In genomic region chr15:64251121-64251520, GRCh38 we compare ENCODE assay signal across 14 cellular contexts.
A peak's percentile ranks its signal among the peaks of the same experiment; 100 is the strongest.
DNase-seq lines count a peak whose midpoint lies in the region; ATAC-seq and TF ChIP-seq lines count a peak whose summit lies in the region.
"Had no signal": no experiment of that assay in that cellular context is flagged by ENCODE, and none has a peak within 500 bp of the region (broad histone marks: within the 10 kb centered on the region; RNA-seq: fewer than 3 reads in every experiment).

No MANE protein-coding gene starts in this region.

- peak overlapping the region in 1 of 8 donors; percentile 58 for H3K4me3 Mint-ChIP-seq in CD4-positive, alpha-beta memory T cell
- H3K4me3 Mint-ChIP-seq in effector memory CD8-positive, alpha-beta T cell: no peak overlapping the region
- H3K4me3 Mint-ChIP-seq: activated T-cell treated with anti-CD3 and anti-CD28 coated beads, Interleukin-2, amount 50 U/mL, for 24 hours had no signal

- no peaks in the 10 kb centered on the region for H3K9me3 Mint-ChIP-seq in CD4-positive, alpha-beta memory T cell
- H3K9me3 Mint-ChIP-seq in effector memory CD8-positive, alpha-beta T cell: no peaks in the 10 kb centered on the region
- H3K9me3 Mint-ChIP-seq: activated T-cell treated with anti-CD3 and anti-CD28 coated beads, Interleukin-2, amount 50 U/mL, for 24 hours; HFFc6 had no signal

- no peak overlapping the region for H3K4me3 ChIP-seq in CD4-positive, alpha-beta memory T cell (ENCODE audit: low read length in 2 of 2)
- H3K4me3 ChIP-seq in SJSA1: no peak overlapping the region

- peaks cover 3% of the 10 kb centered on the region for H3K36me3 ChIP-seq in CD4-positive, alpha-beta memory T cell (ENCODE audit: insufficient read depth, low read length)
- no peaks in the 10 kb centered on the region for H3K36me3 ChIP-seq in SJSA1

- peaks cover 24% of the 10 kb centered on the region for H3K4me1 ChIP-seq in CD4-positive, alpha-beta memory T cell (ENCODE audit: insufficient read depth, low read length)
- peaks cover 51% of the 10 kb centered on the region for H3K4me1 ChIP-seq in SJSA1 (replicated peaks)

- no peaks in the 10 kb centered on the region for H3K9me3 ChIP-seq in CD4-positive, alpha-beta memory T cell (ENCODE audit: control insufficient read depth in 1 of 2, low read length in 2 of 2)
- H3K9me3 ChIP-seq in SJSA1 (replicated peaks): no peaks in the 10 kb centered on the region

- CTCF ChIA-PET in CD4-positive, alpha-beta memory T cell (lab: Charles Lee; ENCODE audit: partially characterized antibody): interaction anchor here (1.3 kb wide), 1 partner anchor 18 kb away, joined by 3 read pairs; no protein-coding TSS in a partner anchor

- peak; percentile 11 to 41 (median 16) for DNase-seq in CD4-positive, alpha-beta memory T cell
- peak; percentile 50 to 60 for DNase-seq in SJSA1 (ENCODE audit: low read depth in 1 of 2, low spot score in 2 of 2)
- peak in 2 of 3 experiments; percentile 9 to 18 for DNase-seq in effector memory CD8-positive, alpha-beta T cell
- no peak for DNase-seq in midbrain (lab: John Stamatoyannopoulos, UW)
- no peak for DNase-seq in SIG-M5 (lab: John Stamatoyannopoulos, UW)
- no peak for DNase-seq in NCI-H2227 (lab: John Stamatoyannopoulos, UW; ENCODE audit: unreplicated experiment)
- DNase-seq: activated T-cell treated with anti-CD3 and anti-CD28 coated beads, Interleukin-2, amount 50 U/mL, for 24 hours; HFFc6; Kasumi-1; NCI-H1436 treated with DMSO at 0.1 percent for 48 hours; PC-3; stimulated activated CD4-positive, alpha-beta T cell treated with anti-CD3 and anti-CD28 coated beads, Interleukin-12 subunit alpha, Interleukin-12 subunit beta, amount 100 ng/mL, for 4 hours had no signal

- H3K36me3 Mint-ChIP-seq in CD4-positive, alpha-beta memory T cell: peaks cover 5 to 14% of the 10 kb centered on the region in 2 donors
- peaks cover 9% of the 10 kb centered on the region for H3K36me3 Mint-ChIP-seq in effector memory CD8-positive, alpha-beta T cell (ENCODE audit: insufficient read depth)

- no peaks in the 10 kb centered on the region for H3K27me3 ChIP-seq in CD4-positive, alpha-beta memory T cell (ENCODE audit: insufficient read depth, low read length)
- H3K27me3 ChIP-seq in SJSA1 (replicated peaks): no peaks in the 10 kb centered on the region

- ATAC-seq in effector memory CD8-positive, alpha-beta T cell (replicated peaks): peak; percentile 67
- no peak for ATAC-seq in GM21360 (IDR thresholded peaks at IDR 0.05; ENCODE audit: unreplicated experiment)
- ATAC-seq: PC-3 had no signal

- peaks cover 18 to 46% (median 29%) of the 10 kb centered on the region in 4 donors for H3K4me1 Mint-ChIP-seq in CD4-positive, alpha-beta memory T cell
- H3K4me1 Mint-ChIP-seq in effector memory CD8-positive, alpha-beta T cell (ENCODE audit: low read depth in 2 of 2): peaks cover 15 to 42% of the 10 kb centered on the region in 2 donors

- H3K27ac ChIP-seq in 22Rv1 (peak overlapping the region; percentile 70; the same call in 1 of the 2 replicates), SJSA1 (no peak overlapping the region)
- H3K27ac ChIP-seq in CD4-positive, alpha-beta memory T cell (ENCODE audit: low read depth, low read length): no peak overlapping the region

- POLR2A ChIA-PET in CD4-positive, alpha-beta memory T cell (lab: Charles Lee; ENCODE audit: partially characterized antibody): no interaction called here

- intact Hi-C loops in CD4-positive, alpha-beta memory T cell (cut with micrococcal nuclease): no loop called here

- TF ChIP-seq CTCF in 22Rv1 (IDR thresholded peaks at IDR 0.05): no peak

- H3K27ac Mint-ChIP-seq in CD4-positive, alpha-beta memory T cell: peak overlapping the region in 3 of 7 donors; percentile 53 to 75 (median 60)
- peak overlapping the region; percentile 26 to 94 for H3K27ac Mint-ChIP-seq in effector memory CD8-positive, alpha-beta T cell
- H3K27ac Mint-ChIP-seq: activated T-cell treated with anti-CD3 and anti-CD28 coated beads, Interleukin-2, amount 50 U/mL, for 24 hours had no signal

- no peaks in the 10 kb centered on the region for H3K27me3 Mint-ChIP-seq in CD4-positive, alpha-beta memory T cell
- no peaks in the 10 kb centered on the region for H3K27me3 Mint-ChIP-seq in effector memory CD8-positive, alpha-beta T cell
- H3K27me3 Mint-ChIP-seq: activated T-cell treated with anti-CD3 and anti-CD28 coated beads, Interleukin-2, amount 50 U/mL, for 24 hours had no signal

Comparison
In these comparisons a context has a peak if more than half of its experiments do, and no peak if none do; other contexts are left out.
1. DNase-seq: peak in CD4-positive, alpha-beta memory T cell (5 of 5), SJSA1 (2 of 2) and effector memory CD8-positive, alpha-beta T cell (2 of 3); none in midbrain (single experiment), SIG-M5 (single experiment) and NCI-H2227 (single experiment).